ENCODE assay signal across 1 cellular context in the genomic region with DNA sequence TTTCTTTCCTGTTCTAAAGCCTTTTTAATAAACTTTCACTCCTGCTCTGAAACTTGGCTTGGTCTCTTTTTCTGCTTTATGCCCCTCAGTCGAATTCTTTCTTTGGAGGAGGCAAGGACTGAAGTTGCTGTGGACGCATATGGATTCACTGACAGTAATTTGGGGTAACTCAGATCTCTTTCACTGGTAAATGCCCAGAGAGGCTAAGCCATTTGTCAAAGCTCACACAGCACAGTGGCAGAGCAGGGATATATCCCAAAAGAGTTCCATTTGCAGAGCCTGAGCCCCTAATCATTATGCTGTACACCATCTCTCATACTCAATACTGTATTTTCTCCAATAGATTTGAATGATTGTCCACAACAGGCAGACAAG.
TF ChIP-seq lines count a peak whose summit lies in the region.

No MANE protein-coding gene starts in this region.

TF ChIP-seq in H1, 55 proteins besides CTCF, POLR2A, EP300 and RAD21:
- TF ChIP-seq CREB1 (IDR thresholded peaks at IDR 0.05): no peak
- no peak for TF ChIP-seq ZNF274 (IDR thresholded peaks at IDR 0.05; ENCODE audit: borderline replicate concordance, extremely low read depth, low read length)
- no peak for TF ChIP-seq YY1 (IDR thresholded peaks at IDR 0.05; ENCODE audit: low read depth, low read length)
- TF ChIP-seq, protein P1, sequence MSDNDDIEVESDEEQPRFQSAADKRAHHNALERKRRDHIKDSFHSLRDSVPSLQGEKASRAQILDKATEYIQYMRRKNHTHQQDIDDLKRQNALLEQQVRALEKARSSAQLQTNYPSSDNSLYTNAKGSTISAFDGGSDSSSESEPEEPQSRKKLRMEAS (IDR thresholded peaks at IDR 0.05): no peak
- no peak for TF ChIP-seq RNF2 (IDR thresholded peaks at IDR 0.05; ENCODE audit: borderline replicate concordance, low read depth, low read length, missing control alignments, poor library complexity, severe bottlenecking)
- no peak for TF ChIP-seq KDM4A (IDR thresholded peaks at IDR 0.05; ENCODE audit: low read depth, low read length, severe bottlenecking)
- peak; percentile 67; the same call in 1 of the 2 replicates for TF ChIP-seq KDM1A (IDR thresholded peaks at IDR 0.05; ENCODE audit: borderline replicate concordance, low read length)
- no peak for TF ChIP-seq SIN3A (conservative IDR thresholded peaks at IDR 0.05 in 1 of 2, IDR thresholded peaks at IDR 0.05 in 1 of 2; ENCODE audit: low read depth in 1 of 2, low read length in 2 of 2)
- TF ChIP-seq EGR1 (IDR thresholded peaks at IDR 0.05; ENCODE audit: borderline replicate concordance, low read depth, low read length): no peak
- no peak for TF ChIP-seq MAFK (IDR thresholded peaks at IDR 0.05; ENCODE audit: low read depth, low read length)
- no peak for TF ChIP-seq CEBPB (IDR thresholded peaks at IDR 0.05; ENCODE audit: low read depth, low read length)
- TF ChIP-seq HDAC2 (IDR thresholded peaks at IDR 0.05; ENCODE audit: borderline replicate concordance in 1 of 2, low read depth in 2 of 2, low read length in 2 of 2): peak in 1 of 2 experiments; percentile 55; a peak in 1 of 4 replicates
- TF ChIP-seq, protein P2, sequence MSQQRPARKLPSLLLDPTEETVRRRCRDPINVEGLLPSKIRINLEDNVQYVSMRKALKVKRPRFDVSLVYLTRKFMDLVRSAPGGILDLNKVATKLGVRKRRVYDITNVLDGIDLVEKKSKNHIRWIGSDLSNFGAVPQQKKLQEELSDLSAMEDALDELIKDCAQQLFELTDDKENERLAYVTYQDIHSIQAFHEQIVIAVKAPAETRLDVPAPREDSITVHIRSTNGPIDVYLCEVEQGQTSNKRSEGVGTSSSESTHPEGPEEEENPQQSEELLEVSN (IDR thresholded peaks at IDR 0.05): no peak
- TF ChIP-seq KDM5A (IDR thresholded peaks at IDR 0.05; ENCODE audit: low read length): no peak
- TF ChIP-seq EZH2 (IDR thresholded peaks at IDR 0.05; ENCODE audit: low read depth, low read length, severe bottlenecking): no peak
- no peak for TF ChIP-seq SIX5 (IDR thresholded peaks at IDR 0.05; ENCODE audit: low read depth, low read length)
- no peak for TF ChIP-seq ASH2L (IDR thresholded peaks at IDR 0.05; ENCODE audit: low read length)
TF ChIP-seq in H1: peak in this region for 2.
